Comparison of ENCODE assay signal across 1 cellular context in the genomic region with DNA sequence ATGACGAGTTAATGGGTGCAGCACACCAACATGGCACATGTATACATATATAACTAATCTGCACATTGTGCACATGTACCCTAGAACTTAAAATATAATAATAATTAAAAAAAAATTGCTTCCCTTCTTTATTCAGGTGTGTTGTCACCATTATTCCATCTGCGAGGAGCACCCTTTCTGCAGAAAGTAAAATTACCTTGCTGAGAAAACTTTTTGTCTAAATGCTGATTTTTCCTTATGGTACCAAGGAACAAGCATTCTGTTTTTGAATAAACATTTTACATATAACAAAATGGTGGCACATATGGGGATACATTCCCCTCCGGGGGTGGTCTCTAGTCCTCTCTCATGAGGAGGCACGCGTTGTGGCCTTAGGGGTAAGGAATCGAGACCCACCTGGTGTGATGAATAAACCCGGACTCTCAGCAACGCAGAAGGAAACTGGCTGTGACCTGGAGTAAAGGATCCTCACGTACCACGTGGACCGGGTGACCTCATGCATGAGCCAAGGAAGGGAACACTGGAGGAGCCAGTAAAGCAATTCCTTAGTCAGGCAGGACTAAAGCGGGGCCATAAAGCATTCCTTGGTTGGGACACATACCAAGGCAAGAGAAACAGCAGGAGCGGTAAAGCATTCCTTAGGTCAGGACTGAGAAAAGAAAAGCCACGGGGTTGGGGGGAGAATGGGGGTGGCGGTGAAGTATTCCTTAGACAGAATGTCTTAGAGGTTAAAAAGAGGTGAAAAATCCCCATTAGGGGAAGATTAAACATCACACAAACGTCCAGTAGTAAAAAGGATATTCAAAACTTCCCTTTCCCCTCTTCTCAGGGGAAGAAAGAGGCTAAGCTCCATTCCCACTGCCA.
TF ChIP-seq lines count a peak whose summit lies in the region.

No MANE protein-coding gene starts in this region.

TF ChIP-seq in HEK293, 187 proteins besides CTCF, POLR2A, EP300 and RAD21:
- TF ChIP-seq, protein P1, sequence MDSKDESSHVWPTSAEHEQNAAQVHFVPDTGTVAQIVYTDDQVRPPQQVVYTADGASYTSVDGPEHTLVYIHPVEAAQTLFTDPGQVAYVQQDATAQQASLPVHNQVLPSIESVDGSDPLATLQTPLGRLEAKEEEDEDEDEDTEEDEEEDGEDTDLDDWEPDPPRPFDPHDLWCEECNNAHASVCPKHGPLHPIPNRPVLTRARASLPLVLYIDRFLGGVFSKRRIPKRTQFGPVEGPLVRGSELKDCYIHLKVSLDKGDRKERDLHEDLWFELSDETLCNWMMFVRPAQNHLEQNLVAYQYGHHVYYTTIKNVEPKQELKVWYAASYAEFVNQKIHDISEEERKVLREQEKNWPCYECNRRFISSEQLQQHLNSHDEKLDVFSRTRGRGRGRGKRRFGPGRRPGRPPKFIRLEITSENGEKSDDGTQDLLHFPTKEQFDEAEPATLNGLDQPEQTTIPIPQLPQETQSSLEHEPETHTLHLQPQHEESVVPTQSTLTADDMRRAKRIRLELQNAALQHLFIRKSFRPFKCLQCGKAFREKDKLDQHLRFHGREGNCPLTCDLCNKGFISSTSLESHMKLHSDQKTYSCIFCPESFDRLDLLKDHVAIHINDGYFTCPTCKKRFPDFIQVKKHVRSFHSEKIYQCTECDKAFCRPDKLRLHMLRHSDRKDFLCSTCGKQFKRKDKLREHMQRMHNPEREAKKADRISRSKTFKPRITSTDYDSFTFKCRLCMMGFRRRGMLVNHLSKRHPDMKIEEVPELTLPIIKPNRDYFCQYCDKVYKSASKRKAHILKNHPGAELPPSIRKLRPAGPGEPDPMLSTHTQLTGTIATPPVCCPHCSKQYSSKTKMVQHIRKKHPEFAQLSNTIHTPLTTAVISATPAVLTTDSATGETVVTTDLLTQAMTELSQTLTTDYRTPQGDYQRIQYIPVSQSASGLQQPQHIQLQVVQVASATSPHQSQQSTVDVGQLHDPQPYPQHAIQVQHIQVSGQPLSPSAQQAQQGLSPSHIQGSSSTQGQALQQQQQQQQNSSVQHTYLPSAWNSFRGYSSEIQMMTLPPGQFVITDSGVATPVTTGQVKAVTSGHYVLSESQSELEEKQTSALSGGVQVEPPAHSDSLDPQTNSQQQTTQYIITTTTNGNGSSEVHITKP (tag by site-specific recombination; IDR thresholded peaks at IDR 0.05), result no peak
- TF ChIP-seq ZNF223 (tag by site-specific recombination; IDR thresholded peaks at IDR 0.05) (no peak), ZNF530 (tag by site-specific recombination; IDR thresholded peaks at IDR 0.05; ENCODE audit: low read depth) (no peak), ZNF677 (tag by site-specific recombination; IDR thresholded peaks at IDR 0.05) (peak; percentile 95), ZNF792 (tag by site-specific recombination; IDR thresholded peaks at IDR 0.05) (no peak), WT1 (tag by site-specific recombination; IDR thresholded peaks at IDR 0.05) (no peak), SETDB1 (IDR thresholded peaks at IDR 0.05; ENCODE audit: insufficient read length, low read length) (peak; percentile 87), ZBTB48 (tag by site-specific recombination; IDR thresholded peaks at IDR 0.05) (no peak), ZNF664 (tag by site-specific recombination; IDR thresholded peaks at IDR 0.05) (no peak)
- TF ChIP-seq, protein P2, sequence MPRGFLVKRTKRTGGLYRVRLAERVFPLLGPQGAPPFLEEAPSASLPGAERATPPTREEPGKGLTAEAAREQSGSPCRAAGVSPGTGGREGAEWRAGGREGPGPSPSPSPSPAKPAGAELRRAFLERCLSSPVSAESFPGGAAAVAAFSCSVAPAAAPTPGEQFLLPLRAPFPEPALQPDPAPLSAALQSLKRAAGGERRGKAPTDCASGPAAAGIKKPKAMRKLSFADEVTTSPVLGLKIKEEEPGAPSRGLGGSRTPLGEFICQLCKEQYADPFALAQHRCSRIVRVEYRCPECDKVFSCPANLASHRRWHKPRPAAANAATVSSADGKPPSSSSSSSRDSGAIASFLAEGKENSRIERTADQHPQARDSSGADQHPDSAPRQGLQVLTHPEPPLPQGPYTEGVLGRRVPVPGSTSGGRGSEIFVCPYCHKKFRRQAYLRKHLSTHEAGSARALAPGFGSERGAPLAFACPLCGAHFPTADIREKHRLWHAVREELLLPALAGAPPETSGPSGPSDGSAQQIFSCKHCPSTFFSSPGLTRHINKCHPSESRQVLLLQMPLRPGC (tag by site-specific recombination; IDR thresholded peaks at IDR 0.05), result no peak
